17 cellular contexts compared by ENCODE assay signal in genomic region chr7:24788075-24788474, GRCh38. TPM values are rescaled to one million over a fixed set of nuclear protein-coding genes. Genes with fewer than 3 reads are reported as not detected.
DNase-seq lines count a peak whose midpoint lies in the region; ATAC-seq, FAIRE-seq and TF ChIP-seq lines count a peak whose summit lies in the region.
"Had no signal": no experiment of that assay in that cellular context is flagged by ENCODE, and none has a peak within 500 bp of the region (broad histone marks: within the 10 kb centered on the region; RNA-seq: fewer than 3 reads in every experiment).

No MANE protein-coding gene starts in this region.

- no peaks in the 10 kb centered on the region for H3K27me3 ChIP-seq in Caco-2 (replicated peaks; ENCODE audit: control insufficient read depth, insufficient read depth, low read length)
- H3K27me3 ChIP-seq in bronchial epithelial cell (ENCODE audit: control insufficient read depth, insufficient read depth, low read length), result no peaks in the 10 kb centered on the region
- no peaks in the 10 kb centered on the region for H3K27me3 ChIP-seq in osteoblast (ENCODE audit: insufficient read depth, low read length)
- H3K27me3 ChIP-seq: dorsolateral prefrontal cortex had no signal

- TF ChIP-seq CTCF in Caco-2 (IDR thresholded peaks at IDR 0.05; ENCODE audit: insufficient read depth in 1 of 2, low read depth in 1 of 2, low read length in 1 of 2, severe bottlenecking in 1 of 2, unreplicated experiment in 1 of 2), result peak; percentile 35 to 70
- peak; percentile 78 for TF ChIP-seq CTCF in HFFc6 (IDR thresholded peaks at IDR 0.05)
- TF ChIP-seq CTCF in bronchial epithelial cell (IDR thresholded peaks at IDR 0.05; ENCODE audit: insufficient read depth, low read length, severe bottlenecking), result peak; percentile 53
- peak; percentile 36 for TF ChIP-seq CTCF in osteoblast (IDR thresholded peaks at IDR 0.05; ENCODE audit: extremely low read depth, low read depth, low read length)

- no peak for FAIRE-seq in bronchial epithelial cell (lab: Jason Lieb, UNC)

- BruUV-seq in Caco-2 (replicated peaks; lab: Mats Ljungman, UMichigan), result no TSS peak

- no peaks in the 10 kb centered on the region for H3K79me2 ChIP-seq in osteoblast (ENCODE audit: insufficient read depth, low read length)

- H3K36me3 Mint-ChIP-seq in Caco-2 (ENCODE audit: insufficient read depth, unreplicated experiment), result peaks cover 5% of the 10 kb centered on the region
- peaks cover 61% of the 10 kb centered on the region for H3K36me3 Mint-ChIP-seq in HFFc6 (ENCODE audit: low read depth)

- no peaks in the 10 kb centered on the region; the same call in 1 of the 2 replicates for H3K9me3 ChIP-seq in Caco-2
- no peaks in the 10 kb centered on the region for H3K9me3 ChIP-seq in osteoblast (ENCODE audit: low read depth, low read length)
- H3K9me3 ChIP-seq: prostate gland had no signal

- H3K4me1 Mint-ChIP-seq in Caco-2 (ENCODE audit: low read depth, unreplicated experiment), result peaks cover 8% of the 10 kb centered on the region
- peaks cover 36% of the 10 kb centered on the region for H3K4me1 Mint-ChIP-seq in HFFc6 (ENCODE audit: low read depth)

- H3K4me1 ChIP-seq in Caco-2, result peaks cover 20% of the 10 kb centered on the region; the same call in 1 of the 2 replicates
- H3K4me1 ChIP-seq in osteoblast (ENCODE audit: insufficient read depth, low read length), result peaks cover 16% of the 10 kb centered on the region
- H3K4me1 ChIP-seq: prostate gland had no signal

- POLR2A ChIA-PET in Caco-2 (lab: Charles Lee), result no interaction called here

- H3K36me3 ChIP-seq in Caco-2 (ENCODE audit: control insufficient read depth, insufficient read depth, low read length), result peaks cover 1% of the 10 kb centered on the region; the same call in 1 of the 2 replicates
- no peaks in the 10 kb centered on the region for H3K36me3 ChIP-seq in bronchial epithelial cell (ENCODE audit: control insufficient read depth, insufficient read depth, low read length)
- no peaks in the 10 kb centered on the region for H3K36me3 ChIP-seq in osteoblast (ENCODE audit: insufficient read depth, low read length)
- H3K36me3 ChIP-seq: prostate gland had no signal

- no peak overlapping the region for H3K4me3 ChIP-seq in Caco-2 (ENCODE audit: low read depth, low read length)
- no peak overlapping the region for H3K4me3 ChIP-seq in bronchial epithelial cell (ENCODE audit: low read depth, low read length)
- no peak overlapping the region for H3K4me3 ChIP-seq in osteoblast (ENCODE audit: insufficient read depth, low read length)
- H3K4me3 ChIP-seq: dorsolateral prefrontal cortex, prostate gland had no signal

- H3K27ac ChIP-seq in osteoblast (ENCODE audit: low read depth, low read length), result peak overlapping the region; percentile 98
- H3K27ac ChIP-seq: dorsolateral prefrontal cortex, prostate gland had no signal

- H3K4me3 Mint-ChIP-seq in Caco-2 (ENCODE audit: unreplicated experiment) (no peak overlapping the region), HFFc6 (no peak overlapping the region)
- H3K4me3 Mint-ChIP-seq: activated naive CD4-positive, alpha-beta T cell treated with anti-CD3 and anti-CD28 coated beads for 36 hours; stimulated activated naive CD8-positive, alpha-beta T cell treated with anti-CD3 and anti-CD28 coated beads, Interleukin-15, Interleukin-2, amounts not matched to agents 100 ng/mL and 50 ng/mL, for 24 hours had no signal

- H3K9me3 Mint-ChIP-seq in Caco-2 (ENCODE audit: unreplicated experiment) (peaks cover 19% of the 10 kb centered on the region), HFFc6 (peaks cover 4% of the 10 kb centered on the region; the same call in 1 of the 2 replicates)

- ATAC-seq in HG03196 (IDR thresholded peaks at IDR 0.05; ENCODE audit: unreplicated experiment), result no peak

- no peak overlapping the region for H2AFZ ChIP-seq in osteoblast (ENCODE audit: low read length)

- no peak overlapping the region for H3K4me2 ChIP-seq in osteoblast (ENCODE audit: insufficient read depth, low read length)

- H4K20me1 ChIP-seq in osteoblast (ENCODE audit: insufficient read depth, low read length), result no peaks in the 10 kb centered on the region

- DNase-seq in Caco-2 (no peak), HFFc6 (no peak), bronchial epithelial cell (ENCODE audit: low read depth) (no peak), osteoblast (ENCODE audit: insufficient read length, low spot score, missing footprints) (no peak), DMS79 (lab: John Stamatoyannopoulos, UW) (no peak), dermis blood vessel endothelial cell (no peak)
- DNase-seq in activated effector memory CD4-positive, alpha-beta T cell treated with anti-CD3 and anti-CD28 coated beads, Interleukin-2, amount 50 U/mL, for 16 hours, result no peak
- DNase-seq: activated naive CD4-positive, alpha-beta T cell treated with anti-CD3 and anti-CD28 coated beads for 36 hours; DMS79 treated with DMSO at 0.1 percent for 48 hours; dorsolateral prefrontal cortex; mesendoderm; NCI-H1436; NCI-H774; stimulated activated CD4-positive, alpha-beta T cell treated with anti-CD3 and anti-CD28 coated beads, Interleukin-4, amount 100 ng/mL, for 24 hours had no signal

- intact Hi-C loops in Caco-2 (cut with micrococcal nuclease; ENCODE audit: unreplicated experiment), result no loop called here

- H3K27me3 Mint-ChIP-seq in Caco-2 (ENCODE audit: insufficient read depth, unreplicated experiment) (no peaks in the 10 kb centered on the region), HFFc6 (ENCODE audit: insufficient read depth) (no peaks in the 10 kb centered on the region; the same call in 1 of the 2 replicates)
- H3K27me3 Mint-ChIP-seq: stimulated activated naive CD8-positive, alpha-beta T cell treated with anti-CD3 and anti-CD28 coated beads, Interleukin-15, Interleukin-2, amounts not matched to agents 100 ng/mL and 50 ng/mL, for 24 hours had no signal

- CTCF ChIA-PET in Caco-2 (lab: Charles Lee), result no interaction called here

- H3K27ac Mint-ChIP-seq in Caco-2 (ENCODE audit: unreplicated experiment) (no peak overlapping the region), HFFc6 (peak overlapping the region; percentile 99)
- H3K27ac Mint-ChIP-seq: activated naive CD4-positive, alpha-beta T cell treated with anti-CD3 and anti-CD28 coated beads for 36 hours; stimulated activated naive CD8-positive, alpha-beta T cell treated with anti-CD3 and anti-CD28 coated beads, Interleukin-15, Interleukin-2, amounts not matched to agents 100 ng/mL and 50 ng/mL, for 24 hours had no signal

RNA-seq across cellular contexts. Expression of gene GSDME, which starts 30.8 kb away (rescaled TPM):
- total RNA-seq in Caco-2 (2022) (32.9 and 35.2 TPM in 2 replicates), bronchial epithelial cell (63.7 and 79.4 TPM in 2 replicates), osteoblast (42.3 and 44.5 TPM in 2 replicates), dermis blood vessel endothelial cell (13.3 and 17.7 TPM in 2 replicates)
- total RNA-seq in HFFc6 (2021; fragmentation: NEBNext Ultra II Directional; extraction: Animal tissue kit (Norgen Biotek cat#: 25700)), result 10 to 100 TPM; 37.1 to 49.8 (median 42.8) TPM
